1 cellular context compared by ENCODE assay signal in genomic region chr19:2193807-2194206, GRCh38.
TF ChIP-seq lines count a peak whose summit lies in the region.

No MANE protein-coding gene starts in this region.

TF ChIP-seq in K562, 482 proteins besides CTCF, POLR2A, EP300 and RAD21:
- TF ChIP-seq NR3C1 (CRISPR knock-in tag; IDR thresholded peaks at IDR 0.05) (no peak), EZH2 (IDR thresholded peaks at IDR 0.05; ENCODE audit: borderline replicate concordance, low read depth, low read length) (no peak), KDM1A (IDR thresholded peaks at IDR 0.05) (no peak), DNMT1 (IDR thresholded peaks at IDR 0.05) (no peak), RBM22 (IDR thresholded peaks at IDR 0.05; ENCODE audit: low read depth, low read length, poor library complexity, severe bottlenecking) (peak; percentile 72), ZNF324 (CRISPR knock-in tag; IDR thresholded peaks at IDR 0.05) (no peak)
- TF ChIP-seq, protein P1, sequence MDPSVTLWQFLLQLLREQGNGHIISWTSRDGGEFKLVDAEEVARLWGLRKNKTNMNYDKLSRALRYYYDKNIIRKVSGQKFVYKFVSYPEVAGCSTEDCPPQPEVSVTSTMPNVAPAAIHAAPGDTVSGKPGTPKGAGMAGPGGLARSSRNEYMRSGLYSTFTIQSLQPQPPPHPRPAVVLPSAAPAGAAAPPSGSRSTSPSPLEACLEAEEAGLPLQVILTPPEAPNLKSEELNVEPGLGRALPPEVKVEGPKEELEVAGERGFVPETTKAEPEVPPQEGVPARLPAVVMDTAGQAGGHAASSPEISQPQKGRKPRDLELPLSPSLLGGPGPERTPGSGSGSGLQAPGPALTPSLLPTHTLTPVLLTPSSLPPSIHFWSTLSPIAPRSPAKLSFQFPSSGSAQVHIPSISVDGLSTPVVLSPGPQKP (CRISPR knock-in tag; IDR thresholded peaks at IDR 0.05): no peak
